In genomic region chr15:58096529-58097084, GRCh38 we compare ENCODE assay signal across 35 cellular contexts. TPM values are rescaled to one million over a fixed set of nuclear protein-coding genes. Genes with fewer than 3 reads are reported as not detected.
"Had no signal": no experiment of that assay in that cellular context is flagged by ENCODE, and none has a peak within 500 bp of the region (broad histone marks: within the 10 kb centered on the region; RNA-seq: fewer than 3 reads in every experiment).

No MANE protein-coding gene starts in this region.

- FAIRE-seq: astrocyte, bronchial epithelial cell had no signal

- H3K36me3 ChIP-seq: adrenal gland, ascending aorta, brain microvascular endothelial cell, breast epithelium, cardiac muscle cell had no signal

- H3K4me3 ChIP-seq: adrenal gland, ascending aorta, body of pancreas, breast epithelium, cardiac muscle cell had no signal

- ATAC-seq: activated naive CD4-positive, alpha-beta T cell treated with anti-CD3 and anti-CD28 coated beads, Interleukin-2, amount 50 U/mL, for 72 hours; activated naive CD8-positive, alpha-beta T cell treated with anti-CD3 and anti-CD28 coated beads, Interleukin-2, amount 50 U/mL, for 24 hours; activated T-cell treated with anti-CD3 and anti-CD28 coated beads, Interleukin-2, amount 50 U/mL, for 4 hours; activated T-cell treated with anti-CD3 and anti-CD28 coated beads, Interleukin-2, amount 50 U/mL, for 72 hours; activated T-helper 17 cell treated with anti-CD3 and anti-CD28 coated beads, Interleukin-2, amount 50 U/mL, for 72 hours; body of pancreas had no signal

- H3K27me3 ChIP-seq: ascending aorta, body of pancreas, breast epithelium had no signal

- H3K4me1 ChIP-seq: adrenal gland, ascending aorta, breast epithelium had no signal

- H3K27ac ChIP-seq: adrenal gland, ascending aorta, body of pancreas, brain microvascular endothelial cell, breast epithelium, cardiac muscle cell had no signal

- DNase-seq: activated effector memory CD4-positive, alpha-beta T cell treated with anti-CD3 and anti-CD28 coated beads, Interleukin-2, amount 50 U/mL, for 16 hours; activated effector memory CD4-positive, alpha-beta T cell treated with Interleukin-2 at 50 U/mL for 16 hours; activated gamma-delta T cell; activated gamma-delta T cell treated with Interleukin-2 at 50 U/mL for 16 hours; activated naive CD4-positive, alpha-beta T cell; activated naive CD4-positive, alpha-beta T cell treated with anti-CD3 and anti-CD28 coated beads for 36 hours; activated naive CD4-positive, alpha-beta T cell treated with anti-CD3 and anti-CD28 coated beads, Interleukin-2, amount 10 ng/mL, durations not matched to agents 7 days and 5 days; activated naive CD4-positive, alpha-beta T cell treated with anti-CD3 and anti-CD28 coated beads, Interleukin-2, amount 50 U/mL, for 16 hours; activated naive CD4-positive, alpha-beta T cell treated with Interleukin-2 at 50 U/mL for 16 hours; activated naive CD8-positive, alpha-beta T cell treated with anti-CD3 and anti-CD28 coated beads for 36 hours; activated naive CD8-positive, alpha-beta T cell treated with anti-CD3 and anti-CD28 coated beads, Interleukin-2, amount 10 ng/mL, durations not matched to agents 7 days and 5 days; activated naive CD8-positive, alpha-beta T cell treated with anti-CD3 and anti-CD28 coated beads, Interleukin-2, amount 50 U/mL, for 24 hours; activated T-cell treated with anti-CD3 and anti-CD28 coated beads, Interleukin-2, amount 50 U/mL, for 1 hour; activated T-cell treated with anti-CD3 and anti-CD28 coated beads, Interleukin-2, amount 50 U/mL, for 24 hours; activated T-cell treated with anti-CD3 and anti-CD28 coated beads, Interleukin-2, amount 50 U/mL, for 4 hours; activated T-cell treated with anti-CD3 and anti-CD28 coated beads, Interleukin-2, amount 50 U/mL, for 48 hours; activated T-cell treated with anti-CD3 and anti-CD28 coated beads, Interleukin-2, amount 50 U/mL, for 72 hours; adrenal gland; amygdala; anterior cingulate cortex; aorta; body of pancreas; brain microvascular endothelial cell; caudate nucleus; central memory CD4-positive, alpha-beta T cell; cerebellar nuclear complex had no signal

- H3K9me3 ChIP-seq: ascending aorta, body of pancreas had no signal

RNA-seq across cellular contexts. Expression of gene ALDH1A2, which starts 31.1 kb away (rescaled TPM):
- total RNA-seq: activated naive CD4-positive, alpha-beta T cell treated with anti-CD3 and anti-CD28 coated beads for 36 hours; activated naive CD4-positive, alpha-beta T cell treated with anti-CD3 and anti-CD28 coated beads, Interleukin-2, amount 50 U/mL, for 72 hours; activated T-helper 1 cell treated with anti-CD3 and anti-CD28 coated beads, Interleukin-12 subunit alpha, Interleukin-12 subunit beta, Interleukin-2, Interleukin-4 antibody, amounts not matched to agents 30 ng/mL and 10 ng/mL and 1 ng/mL, durations not matched to agents 14 hours and 24 hours and 36 hours; chondrocyte had no signal

RNA-seq across cellular contexts. Expression of gene AQP9, which starts 41.6 kb away (rescaled TPM):
- total RNA-seq: activated naive CD4-positive, alpha-beta T cell treated with anti-CD3 and anti-CD28 coated beads for 36 hours; activated naive CD4-positive, alpha-beta T cell treated with anti-CD3 and anti-CD28 coated beads, Interleukin-2, amount 50 U/mL, for 72 hours; activated naive CD8-positive, alpha-beta T cell treated with anti-CD3 and anti-CD28 coated beads for 36 hours; activated T-helper 1 cell treated with anti-CD3 and anti-CD28 coated beads, Interleukin-12 subunit alpha, Interleukin-12 subunit beta, Interleukin-2, Interleukin-4 antibody, amounts not matched to agents 30 ng/mL and 10 ng/mL and 1 ng/mL, durations not matched to agents 14 hours and 24 hours and 36 hours; activated T-helper 17 cell treated with anti-CD3 and anti-CD28 coated beads, Interleukin-2, amount 50 U/mL, for 72 hours; astrocyte; bronchial epithelial cell; cardiac muscle cell; chondrocyte had no signal
- polyA plus RNA-seq: cardiac muscle cell had no signal
